8 cellular contexts compared by ENCODE assay signal in the genomic region with DNA sequence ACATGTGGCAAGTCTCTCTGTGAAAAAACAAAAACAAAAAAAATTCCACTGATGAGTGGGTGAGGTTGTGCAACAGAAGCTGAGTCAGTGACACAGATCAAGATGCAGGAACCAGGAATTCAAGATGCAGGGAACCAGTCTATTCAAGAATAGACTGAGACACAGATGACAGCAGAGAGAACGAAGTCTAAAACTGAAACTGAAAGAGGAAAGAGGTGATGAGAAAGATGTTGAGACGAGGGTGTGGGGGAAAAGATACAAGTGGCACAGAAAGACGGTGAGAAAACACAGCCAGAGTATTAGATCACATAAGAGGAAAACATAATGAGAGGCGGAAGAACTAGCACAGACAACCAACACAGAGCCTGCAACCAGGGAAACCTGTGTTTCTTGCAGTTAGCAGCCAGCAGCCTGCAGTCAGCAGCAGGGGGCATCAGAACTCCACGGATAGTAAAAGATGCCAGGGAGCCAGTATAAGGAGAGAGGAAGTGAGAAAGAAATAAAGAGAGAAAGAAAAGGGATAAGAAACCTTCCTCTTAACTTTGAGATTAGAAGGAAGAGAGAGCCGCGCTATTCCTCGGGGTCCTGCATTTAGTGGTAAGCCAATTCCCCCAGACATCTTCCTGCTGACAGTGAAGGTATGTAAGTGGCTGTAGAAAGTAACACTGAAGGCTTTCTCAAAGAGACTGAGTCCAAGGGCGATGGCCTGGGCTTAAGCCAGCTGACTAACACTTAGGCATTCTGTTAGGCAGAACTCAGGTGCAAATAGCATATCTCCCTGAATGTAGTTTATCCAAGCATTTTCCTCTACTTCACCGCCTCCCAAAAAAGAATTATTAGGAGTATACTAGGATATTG.
A peak's percentile ranks its signal among the peaks of the same experiment; 100 is the strongest.
DNase-seq lines count a peak whose midpoint lies in the region; ATAC-seq and TF ChIP-seq lines count a peak whose summit lies in the region.

No MANE protein-coding gene starts in this region.

- H3K4me1 ChIP-seq in PC-9 (replicated peaks; ENCODE audit: insufficient read depth), result no peaks in the 10 kb centered on the region; the same call in 1 of the 2 replicates

- POLR2A ChIA-PET in PC-9 (lab: Charles Lee; ENCODE audit: unreplicated experiment), result no interaction called here

- no peaks in the 10 kb centered on the region for H3K36me3 Mint-ChIP-seq in activated T-helper 1 cell treated with anti-CD3 and anti-CD28 coated beads, Interleukin-12 subunit alpha, Interleukin-12 subunit beta, Interleukin-2, Interleukin-4 antibody, amounts not matched to agents 30 ng/mL and 10 ng/mL and 1 ng/mL, durations not matched to agents 14 hours and 24 hours and 36 hours (ENCODE audit: low read depth)

- H3K4me2 ChIP-seq in PC-9 (peak overlapping the region; percentile 75), neural cell (ENCODE audit: low read length) (no peak overlapping the region)

- peak; percentile 63 for TF ChIP-seq EP300 in neural cell (conservative IDR thresholded peaks at IDR 0.05; ENCODE audit: poor library complexity, severe bottlenecking)

- TF ChIP-seq CTCF in PC-9 (conservative IDR thresholded peaks at IDR 0.05) (peak; percentile 84), fibroblast of pulmonary artery (IDR thresholded peaks at IDR 0.05; ENCODE audit: low read length, missing control alignments) (peak; percentile 79), neural cell (IDR thresholded peaks at IDR 0.05; ENCODE audit: poor library complexity, severe bottlenecking) (peak; percentile 97)

- peak; percentile 99 for TF ChIP-seq RAD21 in neural cell (conservative IDR thresholded peaks at IDR 0.05)

- H3K9ac ChIP-seq in neural cell (ENCODE audit: low read length), result peak overlapping the region; percentile 44

- H3K27ac ChIP-seq in PC-9 (no peak overlapping the region), neural cell (ENCODE audit: low read length) (peak overlapping the region; percentile 49)

- intact Hi-C loops in PC-9 (cut with micrococcal nuclease; ENCODE audit: unreplicated experiment), result loop anchor here (10.0 kb wide), 1 partner anchor 138 kb away; no protein-coding TSS in a partner anchor
- intact Hi-C loops in activated T-helper 1 cell treated with anti-CD3 and anti-CD28 coated beads, Interleukin-12 subunit alpha, Interleukin-12 subunit beta, Interleukin-2, Interleukin-4 antibody, amounts not matched to agents 30 ng/mL and 10 ng/mL and 1 ng/mL, durations not matched to agents 14 hours and 24 hours and 36 hours (cut with micrococcal nuclease), result loop anchor here (1.0 to 2.0 kb wide), 2 partner anchors 43 to 64 kb away; no protein-coding TSS in a partner anchor

- H3K4me1 Mint-ChIP-seq in activated T-helper 1 cell treated with anti-CD3 and anti-CD28 coated beads, Interleukin-12 subunit alpha, Interleukin-12 subunit beta, Interleukin-2, Interleukin-4 antibody, amounts not matched to agents 30 ng/mL and 10 ng/mL and 1 ng/mL, durations not matched to agents 14 hours and 24 hours and 36 hours (ENCODE audit: low read depth), result peaks cover 8% of the 10 kb centered on the region

- H2AFZ ChIP-seq in PC-9 (peak overlapping the region; percentile 50; the same call in 1 of the 2 replicates), neural cell (ENCODE audit: low read depth, low read length) (peak overlapping the region; percentile 22)

- H3K27me3 Mint-ChIP-seq in activated T-helper 1 cell treated with anti-CD3 and anti-CD28 coated beads, Interleukin-12 subunit alpha, Interleukin-12 subunit beta, Interleukin-2, Interleukin-4 antibody, amounts not matched to agents 30 ng/mL and 10 ng/mL and 1 ng/mL, durations not matched to agents 14 hours and 24 hours and 36 hours (ENCODE audit: insufficient read depth), result peaks cover 8% of the 10 kb centered on the region

- H3K27me3 ChIP-seq in PC-9 (ENCODE audit: insufficient read depth, low read depth), result no peaks in the 10 kb centered on the region
- no peaks in the 10 kb centered on the region for H3K27me3 ChIP-seq in neural cell (ENCODE audit: insufficient read depth, low read depth, low read length)

- no peak overlapping the region for H3K27ac Mint-ChIP-seq in activated T-helper 1 cell treated with anti-CD3 and anti-CD28 coated beads, Interleukin-12 subunit alpha, Interleukin-12 subunit beta, Interleukin-2, Interleukin-4 antibody, amounts not matched to agents 30 ng/mL and 10 ng/mL and 1 ng/mL, durations not matched to agents 14 hours and 24 hours and 36 hours

- H3K4me3 Mint-ChIP-seq in activated T-helper 1 cell treated with anti-CD3 and anti-CD28 coated beads, Interleukin-12 subunit alpha, Interleukin-12 subunit beta, Interleukin-2, Interleukin-4 antibody, amounts not matched to agents 30 ng/mL and 10 ng/mL and 1 ng/mL, durations not matched to agents 14 hours and 24 hours and 36 hours, result no peak overlapping the region

- H3K9me3 ChIP-seq in PC-9 (ENCODE audit: insufficient read depth, low read depth) (no peaks in the 10 kb centered on the region; the same call in 1 of the 2 replicates), neural cell (ENCODE audit: low read length) (no peaks in the 10 kb centered on the region)

- H4K20me1 ChIP-seq in PC-9 (ENCODE audit: insufficient read depth), result no peaks in the 10 kb centered on the region
- no peaks in the 10 kb centered on the region for H4K20me1 ChIP-seq in neural cell (ENCODE audit: insufficient read depth)

- DNase-seq in DMS79 treated with DMSO at 0.1 percent for 48 hours (lab: John Stamatoyannopoulos, UW), result peak; percentile 77
- DNase-seq in HuH-7.5 (ENCODE audit: low spot score), result peak; percentile 3
- DNase-seq in PC-9, result peak in 1 of 2 experiments; percentile 46
- peak; percentile 44 for DNase-seq in activated T-helper 1 cell treated with anti-CD3 and anti-CD28 coated beads, Interleukin-12 subunit alpha, Interleukin-12 subunit beta, Interleukin-2, Interleukin-4 antibody, amounts not matched to agents 30 ng/mL and 10 ng/mL and 1 ng/mL, durations not matched to agents 14 hours and 24 hours and 36 hours (ENCODE audit: low spot score)
- peak; percentile 73 for DNase-seq in fibroblast of pulmonary artery (ENCODE audit: low read depth)
- DNase-seq in superior temporal gyrus (ENCODE audit: extremely low spot score), result peak; percentile 92

- peak; percentile 69 for ATAC-seq in GM21529 (IDR thresholded peaks at IDR 0.05; ENCODE audit: unreplicated experiment)

- H3K9me2 ChIP-seq in PC-9 (ENCODE audit: insufficient read depth) (no peaks in the 10 kb centered on the region), neural cell (ENCODE audit: insufficient read depth, low read length) (no peaks in the 10 kb centered on the region)

- H3F3A ChIP-seq in PC-9 (ENCODE audit: insufficient read depth, low read depth) (no peaks in the 10 kb centered on the region), neural cell (ENCODE audit: insufficient read depth, low read length, poor library complexity, severe bottlenecking) (no peaks in the 10 kb centered on the region)

- H3K9me3 Mint-ChIP-seq in activated T-helper 1 cell treated with anti-CD3 and anti-CD28 coated beads, Interleukin-12 subunit alpha, Interleukin-12 subunit beta, Interleukin-2, Interleukin-4 antibody, amounts not matched to agents 30 ng/mL and 10 ng/mL and 1 ng/mL, durations not matched to agents 14 hours and 24 hours and 36 hours, result no peaks in the 10 kb centered on the region

- H3K36me3 ChIP-seq in PC-9 (ENCODE audit: low read depth) (no peaks in the 10 kb centered on the region), neural cell (ENCODE audit: insufficient read depth, low read length) (no peaks in the 10 kb centered on the region)

- peak overlapping the region; percentile 54 for H3K4me3 ChIP-seq in PC-9
- peak overlapping the region; percentile 60 for H3K4me3 ChIP-seq in fibroblast of pulmonary artery (replicated peaks; ENCODE audit: low read depth, low read length)
- no peak overlapping the region for H3K4me3 ChIP-seq in neural cell (ENCODE audit: low read length)

- no TSS peak for BruUV-seq in PC-9 (replicated peaks; lab: Mats Ljungman, UMichigan)

- CTCF ChIA-PET in PC-9 (lab: Charles Lee), result no interaction called here

- no peaks in the 10 kb centered on the region for H3K79me2 ChIP-seq in PC-9 (ENCODE audit: low read depth)
- H3K79me2 ChIP-seq in neural cell (replicated peaks; ENCODE audit: insufficient read depth, low read length), result no peaks in the 10 kb centered on the region

TF ChIP-seq in neural cell, 6 proteins besides CTCF, POLR2A, EP300 and RAD21:
- TF ChIP-seq TAF1 (IDR thresholded peaks at IDR 0.05; ENCODE audit: low read depth), result no peak
- TF ChIP-seq SMC3 (conservative IDR thresholded peaks at IDR 0.05; ENCODE audit: poor library complexity), result peak; percentile 99
